8 cellular contexts compared by ENCODE assay signal in the genomic region with DNA sequence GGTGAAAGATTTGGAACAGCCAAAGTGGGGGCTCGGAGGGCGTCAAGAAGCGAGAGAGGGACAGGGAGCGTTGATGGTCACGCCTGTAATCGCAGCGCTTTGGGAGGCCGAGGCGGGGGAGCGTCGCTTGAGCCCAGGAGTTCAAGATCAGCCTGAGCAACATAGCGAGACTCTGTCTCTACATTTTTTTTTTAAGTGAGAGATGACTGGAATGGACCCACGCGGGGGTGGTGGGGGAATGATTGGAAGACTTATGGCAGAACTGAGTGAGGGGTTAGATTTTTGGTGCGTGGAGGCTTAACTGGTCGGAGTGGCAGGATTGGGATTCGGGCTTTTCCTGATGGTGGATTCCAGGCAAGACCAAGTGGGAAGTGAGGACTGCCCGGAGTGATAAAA. TPM values are rescaled to one million over a fixed set of nuclear protein-coding genes. Genes with fewer than 3 reads are reported as not detected.
DNase-seq lines count a peak whose midpoint lies in the region; ATAC-seq, FAIRE-seq and TF ChIP-seq lines count a peak whose summit lies in the region.

No MANE protein-coding gene starts in this region.

- H3K56ac ChIP-seq in H1 (replicated peaks; ENCODE audit: insufficient read length, low read depth, low read length) = peak overlapping the region; percentile 96

- no peak overlapping the region for H2AK5ac ChIP-seq in H1 (ENCODE audit: low read depth, low read length)

- no peaks in the 10 kb centered on the region for H3K4me1 ChIP-seq in NT2/D1 (ENCODE audit: insufficient read depth, insufficient read length)
- peaks cover 0 to 6% (median 3%) of the 10 kb centered on the region in 4 experiments; a peak in 3 of 7 replicates for H3K4me1 ChIP-seq in H1 (replicated peaks in 1 of 4; ENCODE audit: control insufficient read depth in 3 of 4, insufficient read depth in 4 of 4, low read length in 3 of 4)

- BruUV-seq in Calu3 (replicated peaks; lab: Mats Ljungman, UMichigan) = no TSS peak

- POLR2A ChIA-PET in H1 (lab: Charles Lee; ENCODE audit: partially characterized antibody) = interaction anchor here (1.0 to 3.8 kb wide), 7 partner anchors 9 to 131 kb away, joined by 3 to 35 read pairs (median 6); a partner anchor contains a TSS
- POLR2A ChIA-PET in naive thymus-derived CD8-positive, alpha-beta T cell (lab: Charles Lee) = interaction anchor here (0.6 to 5.2 kb wide), 16 partner anchors 10 to 474 kb away, joined by 3 to 56 read pairs (median 4); a partner anchor contains a TSS

- ATAC-seq in naive thymus-derived CD8-positive, alpha-beta T cell = no peak
- no peak for ATAC-seq in HG03432 (IDR thresholded peaks at IDR 0.05; ENCODE audit: unreplicated experiment)

- TF ChIP-seq EP300 in H1 (IDR thresholded peaks at IDR 0.05; ENCODE audit: borderline replicate concordance in 1 of 2, low read depth in 2 of 2, low read length in 2 of 2) = no peak

- H3K36me3 Mint-ChIP-seq in Calu3 (ENCODE audit: insufficient read depth, unreplicated experiment) = peaks cover 49% of the 10 kb centered on the region
- H3K36me3 Mint-ChIP-seq in naive thymus-derived CD8-positive, alpha-beta T cell = peaks cover 0 to 43% (median 17%) of the 10 kb centered on the region in 3 donors

- H3K23ac ChIP-seq in H1 (ENCODE audit: insufficient read length) = no peak overlapping the region

- 0 out of 2 replicates have a peak overlapping the region, but pooled peaks have one; percentile 75 for H2BK12ac ChIP-seq in H1 (ENCODE audit: low read depth, low read length)

- TF ChIP-seq RAD21 in H1 (IDR thresholded peaks at IDR 0.05 in 1 of 2, conservative IDR thresholded peaks at IDR 0.05 in 1 of 2; ENCODE audit: low read depth in 2 of 2, low read length in 2 of 2) = no peak

- TF ChIP-seq CTCF in Calu3 (IDR thresholded peaks at IDR 0.05; ENCODE audit: unreplicated experiment) = no peak
- TF ChIP-seq CTCF in H1 (IDR thresholded peaks at IDR 0.05; ENCODE audit: control extremely low read depth in 1 of 3, insufficient read depth in 1 of 3, low read depth in 1 of 3, low read length in 3 of 3) = no peak

- no peak overlapping the region for H3K14ac ChIP-seq in H1 (ENCODE audit: insufficient read length)

- H3K4ac ChIP-seq in H1 (replicated peaks; ENCODE audit: insufficient read length, low read depth, low read length) = no peak overlapping the region

- peak overlapping the region; percentile 85 for H4K91ac ChIP-seq in H1 (replicated peaks; ENCODE audit: insufficient read length, low read length)

- H3K4me2 ChIP-seq in H1 (ENCODE audit: insufficient read depth in 1 of 2, low read depth in 2 of 2, low read length in 2 of 2) = peak overlapping the region; percentile 73 to 100

- no peaks in the 10 kb centered on the region for H3K9me3 Mint-ChIP-seq in Calu3 (ENCODE audit: low read depth, unreplicated experiment)
- H3K9me3 Mint-ChIP-seq in naive thymus-derived CD8-positive, alpha-beta T cell = no peaks in the 10 kb centered on the region

- peaks cover 22% of the 10 kb centered on the region for H3K4me1 Mint-ChIP-seq in Calu3 (ENCODE audit: low read depth, unreplicated experiment)
- peaks cover 21 to 36% (median 32%) of the 10 kb centered on the region in 4 donors for H3K4me1 Mint-ChIP-seq in naive thymus-derived CD8-positive, alpha-beta T cell

- H3K4me3 Mint-ChIP-seq in Calu3 (ENCODE audit: low read depth, unreplicated experiment) = peak overlapping the region; percentile 97
- H3K4me3 Mint-ChIP-seq in naive thymus-derived CD8-positive, alpha-beta T cell = peak overlapping the region; percentile 94 to 100 (median 99)

- TF ChIP-seq POLR2A in H1 (IDR thresholded peaks at IDR 0.05; ENCODE audit: control extremely low read depth in 1 of 2, low read depth in 2 of 2, low read length in 2 of 2) = no peak

- H3K27ac Mint-ChIP-seq in Calu3 (ENCODE audit: unreplicated experiment) = peak overlapping the region; percentile 97
- peak overlapping the region; percentile 93 to 100 (median 98) for H3K27ac Mint-ChIP-seq in naive thymus-derived CD8-positive, alpha-beta T cell

- no peak for FAIRE-seq in H1 (lab: Jason Lieb, UNC)

- H4K8ac ChIP-seq in H1 (ENCODE audit: extremely low read depth, insufficient read depth, low read length) = peak overlapping the region; percentile 96; the same call in 1 of the 2 replicates

- peaks cover 14% of the 10 kb centered on the region for H3K79me1 ChIP-seq in H1 (ENCODE audit: low read depth, low read length)

- H3K36me3 ChIP-seq in NT2/D1 (ENCODE audit: insufficient read depth, insufficient read length, low read length) = peaks cover 29% of the 10 kb centered on the region
- H3K36me3 ChIP-seq in H1 (ENCODE audit: control insufficient read depth in 2 of 4, insufficient read depth in 4 of 4, low read length in 3 of 4) = no peaks in the 10 kb centered on the region; a peak in 4 of 8 replicates

- no peaks in the 10 kb centered on the region for H3K9me3 ChIP-seq in NT2/D1 (ENCODE audit: insufficient read depth, low read length)
- H3K9me3 ChIP-seq in H1 (ENCODE audit: insufficient read depth in 2 of 2, low read depth in 1 of 2, low read length in 1 of 2) = no peaks in the 10 kb centered on the region

- H2BK5ac ChIP-seq in H1 (ENCODE audit: low read depth, low read length) = peak overlapping the region; percentile 90

- peaks cover 0 to 22% of the 10 kb centered on the region in 2 experiments; a peak in 2 of 4 replicates for H3K79me2 ChIP-seq in H1 (ENCODE audit: control insufficient read depth in 1 of 2, insufficient read depth in 2 of 2, low read length in 2 of 2)

- DNase-seq in Calu3 (no peak), NT2/D1 (ENCODE audit: low read depth, low spot score) (no peak), H1 (ENCODE audit: low read depth in 1 of 2, low spot score in 2 of 2) (no peak), DMS114 treated with DMSO at 0.1 percent for 48 hours (lab: John Stamatoyannopoulos, UW; ENCODE audit: unreplicated experiment) (no peak), foreskin melanocyte (no peak), midbrain (lab: John Stamatoyannopoulos, UW) (no peak)
- DNase-seq in naive thymus-derived CD8-positive, alpha-beta T cell = no peak

- H3K4me3 ChIP-seq in NT2/D1 (ENCODE audit: insufficient read length, low read depth) (peak overlapping the region; percentile 73), H1 (ENCODE audit: extremely low read depth in 1 of 4, insufficient read depth in 2 of 4, low read depth in 3 of 4, low read length in 4 of 4) (peak overlapping the region; percentile 85 to 96 (median 90))

- H2BK15ac ChIP-seq in H1 (ENCODE audit: low read length) = no peak overlapping the region

- no peak overlapping the region for H2AFZ ChIP-seq in H1 (ENCODE audit: low read length)

- H3K9ac ChIP-seq in NT2/D1 (ENCODE audit: insufficient read length, low read depth) (peak overlapping the region; percentile 96), H1 (replicated peaks in 1 of 4; ENCODE audit: extremely low read depth in 1 of 4, low read depth in 3 of 4, low read length in 3 of 4) (peak overlapping the region; percentile 75 to 97 (median 88))

- H4K5ac ChIP-seq in H1 (ENCODE audit: insufficient read length, low read depth, low read length) = peak overlapping the region; percentile 95

- no peaks in the 10 kb centered on the region for H3K27me3 ChIP-seq in NT2/D1 (ENCODE audit: insufficient read depth, insufficient read length)
- no peaks in the 10 kb centered on the region; a peak in 2 of 7 replicates for H3K27me3 ChIP-seq in H1 (replicated peaks in 1 of 4; ENCODE audit: control insufficient read depth in 3 of 4, extremely low read depth in 1 of 4, insufficient read depth in 3 of 4, low read length in 3 of 4)

- H3K23me2 ChIP-seq in H1 (ENCODE audit: low read depth, low read length) = peaks cover 7% of the 10 kb centered on the region; the same call in 1 of the 2 replicates

- H3K27me3 Mint-ChIP-seq in Calu3 (ENCODE audit: unreplicated experiment) = peaks cover 21% of the 10 kb centered on the region
- H3K27me3 Mint-ChIP-seq in naive thymus-derived CD8-positive, alpha-beta T cell = peaks cover 0 to 10% (median 7%) of the 10 kb centered on the region in 5 donors

- CTCF ChIA-PET in Calu3 (lab: Charles Lee) = interaction anchor here (1.2 to 2.5 kb wide), 3 partner anchors 13 to 98 kb away, joined by 3 to 26 read pairs (median 12); a partner anchor contains a TSS
- CTCF ChIA-PET in H1 (lab: Charles Lee; ENCODE audit: partially characterized antibody) = interaction anchor here (1.2 to 5.7 kb wide), 4 partner anchors 10 to 131 kb away, joined by 4 to 37 read pairs (median 18); no protein-coding TSS in a partner anchor

- H3K27ac ChIP-seq in H1 (ENCODE audit: low read depth, low read length) = peak overlapping the region; percentile 62; the same call in 1 of the 2 replicates

- WGBS in H1 (ENCODE audit: extremely low coverage in 1 of 2, insufficient coverage in 1 of 2, insufficient read length in 1 of 2, insufficient replicate concordance in 2 of 2, low coverage in 1 of 2, low lambda C conversion rate in 2 of 2, missing lambda C conversion rate in 1 of 2), 2 experiments = 6% methylated on average over 18 of the region's 18 CpGs; no CpG with 5 or more reads in 1 of the 2 experiments

- peak overlapping the region; percentile 98 for H3K18ac ChIP-seq in H1 (ENCODE audit: extremely low read depth, low read length)

- no peak overlapping the region for H2BK120ac ChIP-seq in H1 (replicated peaks; ENCODE audit: low read depth, low read length)

- H4K20me1 ChIP-seq in H1 (replicated peaks in 1 of 2; ENCODE audit: control insufficient read depth in 1 of 2, insufficient read depth in 2 of 2, low read length in 2 of 2) = peaks cover 2 to 3% of the 10 kb centered on the region in 2 experiments

- intact Hi-C loops in Calu3 (cut with micrococcal nuclease; ENCODE audit: unreplicated experiment) = no loop called here

- no peak overlapping the region for H2BK20ac ChIP-seq in H1 (ENCODE audit: low read length)

RNA-seq across cellular contexts. Expression of a gene that starts 0.7 kb away (rescaled TPM):
- 226 and 233 TPM in 2 replicates for total RNA-seq in Calu3 (2022)
- total RNA-seq in H1 (2021; fragmentation: NEBNext Ultra II Directional; extraction: Animal tissue kit (Norgen Biotek cat#: 25700)) = 170 and 183 TPM in 2 replicates
- 410 and 486 TPM in 2 replicates for polyA plus RNA-seq in H1 (2011; rRNA removed)
- polyA plus RNA-seq in H1 (2011; cell fraction: cytosol; rRNA removed) = 380 TPM
- polyA plus RNA-seq in H1 (2011; cell fraction: nucleus; rRNA removed) = 266 TPM
- 152 to 242 TPM (median 222 TPM) in 4 replicates for polyA plus RNA-seq in H1 (2012, experiment 1 of 2)
- polyA plus RNA-seq in H1 (2012, experiment 2 of 2) = 239 TPM
- polyA plus RNA-seq in H1 (2013, experiment 1 of 2) = 138 TPM
- polyA plus RNA-seq in H1 (2013, experiment 2 of 2) = 143 TPM
- 235 and 279 TPM in 2 replicates for polyA minus RNA-seq in H1 (2011; rRNA and poly(A)+ RNA removed)
- 103 TPM for polyA minus RNA-seq in H1 (2011; cell fraction: cytosol; rRNA and poly(A)+ RNA removed)
- 69.3 TPM for polyA minus RNA-seq in H1 (2011; cell fraction: nucleus; rRNA and poly(A)+ RNA removed)
- 10 to 100 TPM; 73.8 to 80.7 TPM for total RNA-seq in naive thymus-derived CD8-positive, alpha-beta T cell
- polyA plus RNA-seq in naive thymus-derived CD8-positive, alpha-beta T cell = 100 to 1,000 TPM; 137 to 139 (median 137) TPM

RNA-seq across cellular contexts. Expression of a gene that starts 12.7 kb away (rescaled TPM):
- 0.40 and 0.64 TPM in 2 replicates for total RNA-seq in Calu3 (2022)
- total RNA-seq in H1 (2021; fragmentation: NEBNext Ultra II Directional; extraction: Animal tissue kit (Norgen Biotek cat#: 25700)) = 1.2 and 2.7 TPM in 2 replicates
- polyA plus RNA-seq in H1 (2011; rRNA removed) = 0.47 and 0.69 TPM in 2 replicates
- 0.44 TPM for polyA plus RNA-seq in H1 (2011; cell fraction: cytosol; rRNA removed)
- 1.5 TPM for polyA plus RNA-seq in H1 (2011; cell fraction: nucleus; rRNA removed)
- 0.79 to 1.6 TPM (median 1.0 TPM) in 4 replicates for polyA plus RNA-seq in H1 (2012, experiment 1 of 2)
- 0.25 TPM for polyA plus RNA-seq in H1 (2012, experiment 2 of 2)
- 1.4 TPM for polyA plus RNA-seq in H1 (2013, experiment 1 of 2)
- 0.77 TPM for polyA plus RNA-seq in H1 (2013, experiment 2 of 2)
- polyA minus RNA-seq in H1 (2011; rRNA and poly(A)+ RNA removed) = 0.06 TPM in 1 of 2 replicates, not detected in the other
- polyA minus RNA-seq in H1 (2011; cell fraction: cytosol; rRNA and poly(A)+ RNA removed) = not detected
- 1.00 TPM for polyA minus RNA-seq in H1 (2011; cell fraction: nucleus; rRNA and poly(A)+ RNA removed)
- total RNA-seq in naive thymus-derived CD8-positive, alpha-beta T cell = not detected
- not detected for polyA plus RNA-seq in naive thymus-derived CD8-positive, alpha-beta T cell

RNA-seq across cellular contexts. Expression of a gene that starts 13.4 kb away (rescaled TPM):
- total RNA-seq in Calu3 (2022) = 3.4 and 5.4 TPM in 2 replicates
- total RNA-seq in H1 (2021; fragmentation: NEBNext Ultra II Directional; extraction: Animal tissue kit (Norgen Biotek cat#: 25700)) = 7.1 and 8.1 TPM in 2 replicates
- 10.3 and 13.5 TPM in 2 replicates for polyA plus RNA-seq in H1 (2011; rRNA removed)
- polyA plus RNA-seq in H1 (2011; cell fraction: cytosol; rRNA removed) = 9.5 TPM
- polyA plus RNA-seq in H1 (2011; cell fraction: nucleus; rRNA removed) = 28.3 TPM
- polyA plus RNA-seq in H1 (2012, experiment 1 of 2) = 8.0 to 11.4 TPM (median 9.0 TPM) in 4 replicates
- 4.8 TPM for polyA plus RNA-seq in H1 (2012, experiment 2 of 2)
- 6.6 TPM for polyA plus RNA-seq in H1 (2013, experiment 1 of 2)
- polyA plus RNA-seq in H1 (2013, experiment 2 of 2) = 6.1 TPM
- polyA minus RNA-seq in H1 (2011; rRNA and poly(A)+ RNA removed) = 3.8 and 5.4 TPM in 2 replicates
- polyA minus RNA-seq in H1 (2011; cell fraction: cytosol; rRNA and poly(A)+ RNA removed) = 3.0 TPM
- 16.1 TPM for polyA minus RNA-seq in H1 (2011; cell fraction: nucleus; rRNA and poly(A)+ RNA removed)
- total RNA-seq in naive thymus-derived CD8-positive, alpha-beta T cell = 1 to 10 TPM; 1.8 to 2.6 TPM
- under 1 TPM in 2 of 3 donors, not detected in 1; 0.02 to 0.16 TPM for polyA plus RNA-seq in naive thymus-derived CD8-positive, alpha-beta T cell

RNA-seq across cellular contexts. Expression of a gene that starts 27.8 kb away (rescaled TPM):
- 31.4 and 32.8 TPM in 2 replicates for total RNA-seq in Calu3 (2022)
- 4.6 and 6.1 TPM in 2 replicates for total RNA-seq in H1 (2021; fragmentation: NEBNext Ultra II Directional; extraction: Animal tissue kit (Norgen Biotek cat#: 25700))
- 9.4 and 12.3 TPM in 2 replicates for polyA plus RNA-seq in H1 (2011; rRNA removed)
- 12.2 TPM for polyA plus RNA-seq in H1 (2011; cell fraction: cytosol; rRNA removed)
- 24.9 TPM for polyA plus RNA-seq in H1 (2011; cell fraction: nucleus; rRNA removed)
- 5.2 to 9.0 TPM (median 6.8 TPM) in 4 replicates for polyA plus RNA-seq in H1 (2012, experiment 1 of 2)
- 20.7 TPM for polyA plus RNA-seq in H1 (2012, experiment 2 of 2)
- polyA plus RNA-seq in H1 (2013, experiment 1 of 2) = 3.9 TPM
- polyA plus RNA-seq in H1 (2013, experiment 2 of 2) = 4.0 TPM
- polyA minus RNA-seq in H1 (2011; rRNA and poly(A)+ RNA removed) = 1.7 TPM in 2 replicates
- polyA minus RNA-seq in H1 (2011; cell fraction: cytosol; rRNA and poly(A)+ RNA removed) = 3.9 TPM
- polyA minus RNA-seq in H1 (2011; cell fraction: nucleus; rRNA and poly(A)+ RNA removed) = 6.6 TPM
- total RNA-seq in naive thymus-derived CD8-positive, alpha-beta T cell = 10 to 100 TPM; 39.6 to 45.0 TPM
- polyA plus RNA-seq in naive thymus-derived CD8-positive, alpha-beta T cell = 10 to 100 TPM; 12.6 to 15.5 (median 15.4) TPM

RNA-seq across cellular contexts. Expression of a gene that starts 39.5 kb away (rescaled TPM):
- 9.7 and 11.9 TPM in 2 replicates for total RNA-seq in Calu3 (2022)
- 2.8 and 3.1 TPM in 2 replicates for total RNA-seq in H1 (2021; fragmentation: NEBNext Ultra II Directional; extraction: Animal tissue kit (Norgen Biotek cat#: 25700))
- polyA plus RNA-seq in H1 (2011; rRNA removed) = 1.4 and 2.6 TPM in 2 replicates
- 1.9 TPM for polyA plus RNA-seq in H1 (2011; cell fraction: cytosol; rRNA removed)
- polyA plus RNA-seq in H1 (2011; cell fraction: nucleus; rRNA removed) = 5.8 TPM
- polyA plus RNA-seq in H1 (2012, experiment 1 of 2) = 0.83 to 2.1 TPM (median 1.4 TPM) in 4 replicates
- 0.98 TPM for polyA plus RNA-seq in H1 (2012, experiment 2 of 2)
- polyA plus RNA-seq in H1 (2013, experiment 1 of 2) = 0.79 TPM
- 0.68 TPM for polyA plus RNA-seq in H1 (2013, experiment 2 of 2)
- polyA minus RNA-seq in H1 (2011; rRNA and poly(A)+ RNA removed) = 3.8 and 4.3 TPM in 2 replicates
- polyA minus RNA-seq in H1 (2011; cell fraction: cytosol; rRNA and poly(A)+ RNA removed) = 1.5 TPM
- polyA minus RNA-seq in H1 (2011; cell fraction: nucleus; rRNA and poly(A)+ RNA removed) = 8.6 TPM
- total RNA-seq in naive thymus-derived CD8-positive, alpha-beta T cell = 10 to 100 TPM; 23.5 to 24.5 TPM
- polyA plus RNA-seq in naive thymus-derived CD8-positive, alpha-beta T cell = 1 to 10 TPM in 2 of 3 donors, under 1 TPM in 1; 0.76 to 6.6 (median 2.9) TPM
